ENCODE assay signal across 10 cellular contexts in the genomic region with DNA sequence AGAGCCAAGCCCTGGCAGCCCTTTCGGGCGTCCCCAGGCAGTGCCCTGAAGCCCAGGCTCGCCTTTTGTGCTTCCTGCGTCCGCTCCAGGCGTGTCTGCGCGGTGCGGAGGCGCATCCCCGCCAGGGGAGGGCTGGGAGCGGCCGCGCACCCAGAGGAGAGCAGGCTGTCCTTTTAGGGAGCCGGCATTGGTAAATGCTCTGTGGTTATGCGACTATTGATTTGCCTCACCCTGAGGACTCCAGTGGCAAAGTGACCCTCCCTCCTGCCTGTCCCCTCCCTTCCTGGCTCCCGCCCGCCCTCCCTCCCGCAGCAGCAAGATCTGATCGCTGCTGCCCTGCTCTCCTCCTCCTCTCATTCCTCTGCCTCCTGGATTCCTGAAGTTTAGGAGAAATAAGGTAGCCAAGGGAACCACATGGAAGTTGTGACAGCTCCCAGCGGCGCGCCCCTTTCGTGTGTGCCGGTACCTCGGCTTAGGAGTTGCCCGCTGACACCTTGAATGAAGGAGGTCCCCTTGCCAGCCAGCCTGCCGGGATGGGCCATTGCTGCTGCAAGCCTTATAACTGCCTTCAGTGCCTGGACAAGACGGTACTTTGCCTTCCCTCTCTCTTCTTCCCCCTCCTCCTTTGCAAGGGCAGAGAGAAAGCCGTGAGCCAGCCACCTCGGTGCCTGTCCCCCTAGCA.
DNase-seq lines count a peak whose midpoint lies in the region; ATAC-seq and TF ChIP-seq lines count a peak whose summit lies in the region.
"Had no signal": no experiment of that assay in that cellular context is flagged by ENCODE, and none has a peak within 500 bp of the region (broad histone marks: within the 10 kb centered on the region; RNA-seq: fewer than 3 reads in every experiment).

No MANE protein-coding gene starts in this region.

- H3K9me3 Mint-ChIP-seq in activated B cell treated with CpG ODN at 0.5 μM for 24 hours, result no peaks in the 10 kb centered on the region
- H3K9me3 Mint-ChIP-seq in stimulated activated effector memory CD8-positive, alpha-beta T cell treated with anti-CD3 and anti-CD28 coated beads, Interleukin-12 subunit alpha, Interleukin-12 subunit beta, amount 100 ng/mL, for 72 hours, result no peaks in the 10 kb centered on the region
- no peaks in the 10 kb centered on the region for H3K9me3 Mint-ChIP-seq in activated CD8-positive, alpha-beta memory T cell treated with anti-CD3 and anti-CD28 coated beads, Interleukin-2, amount 10 ng/mL, durations not matched to agents 7 days and 5 days (ENCODE audit: low read depth)

- no peaks in the 10 kb centered on the region for H3K36me3 ChIP-seq in iPS-15b (ENCODE audit: control insufficient read depth, insufficient read depth, low read length)
- H3K36me3 ChIP-seq: BLaER1 treated with 17β-estradiol and CSF1 and Interleukin-3, amounts not matched to agents 10 nM and 100 nM; SJSA1 had no signal

- peak overlapping the region; percentile 80 for H3K4me3 ChIP-seq in iPS-15b (ENCODE audit: low read depth, low read length)
- H3K4me3 ChIP-seq: BLaER1 treated with 17β-estradiol and CSF1 and Interleukin-3, amounts not matched to agents 10 nM and 100 nM; SJSA1 had no signal

- peaks cover 47% of the 10 kb centered on the region for H3K27me3 Mint-ChIP-seq in activated B cell treated with CpG ODN at 0.5 μM for 24 hours
- peaks cover 71% of the 10 kb centered on the region for H3K27me3 Mint-ChIP-seq in activated CD8-positive, alpha-beta memory T cell treated with anti-CD3 and anti-CD28 coated beads, Interleukin-2, amount 10 ng/mL, durations not matched to agents 7 days and 5 days

- peaks cover 8% of the 10 kb centered on the region for H3K4me1 Mint-ChIP-seq in activated B cell treated with CpG ODN at 0.5 μM for 24 hours
- H3K4me1 Mint-ChIP-seq in stimulated activated effector memory CD8-positive, alpha-beta T cell treated with anti-CD3 and anti-CD28 coated beads, Interleukin-12 subunit alpha, Interleukin-12 subunit beta, amount 100 ng/mL, for 72 hours, result peaks cover 6% of the 10 kb centered on the region
- H3K4me1 Mint-ChIP-seq in activated CD8-positive, alpha-beta memory T cell treated with anti-CD3 and anti-CD28 coated beads, Interleukin-2, amount 10 ng/mL, durations not matched to agents 7 days and 5 days, result peaks cover 7% of the 10 kb centered on the region

- H3K36me3 Mint-ChIP-seq in activated B cell treated with CpG ODN at 0.5 μM for 24 hours (ENCODE audit: low read depth), result no peaks in the 10 kb centered on the region
- no peaks in the 10 kb centered on the region for H3K36me3 Mint-ChIP-seq in stimulated activated effector memory CD8-positive, alpha-beta T cell treated with anti-CD3 and anti-CD28 coated beads, Interleukin-12 subunit alpha, Interleukin-12 subunit beta, amount 100 ng/mL, for 72 hours
- H3K36me3 Mint-ChIP-seq in activated CD8-positive, alpha-beta memory T cell treated with anti-CD3 and anti-CD28 coated beads, Interleukin-2, amount 10 ng/mL, durations not matched to agents 7 days and 5 days, result no peaks in the 10 kb centered on the region

- POLR2A ChIA-PET in activated B cell treated with CpG ODN at 0.5 μM for 24 hours (lab: Charles Lee), result no interaction called here

- peaks cover 26% of the 10 kb centered on the region for H3K27me3 ChIP-seq in iPS-15b (ENCODE audit: control insufficient read depth, insufficient read depth, low read length)

- H3K9me3 ChIP-seq in iPS-15b (ENCODE audit: control insufficient read depth, insufficient read depth, low read length), result no peaks in the 10 kb centered on the region
- H3K9me3 ChIP-seq: BLaER1 treated with 17β-estradiol and CSF1 and Interleukin-3, amounts not matched to agents 10 nM and 100 nM; SJSA1 had no signal

- H3K27ac Mint-ChIP-seq in activated B cell treated with CpG ODN at 0.5 μM for 24 hours, result no peak overlapping the region
- no peak overlapping the region for H3K27ac Mint-ChIP-seq in stimulated activated effector memory CD8-positive, alpha-beta T cell treated with anti-CD3 and anti-CD28 coated beads, Interleukin-12 subunit alpha, Interleukin-12 subunit beta, amount 100 ng/mL, for 72 hours
- no peak overlapping the region for H3K27ac Mint-ChIP-seq in activated CD8-positive, alpha-beta memory T cell treated with anti-CD3 and anti-CD28 coated beads, Interleukin-2, amount 10 ng/mL, durations not matched to agents 7 days and 5 days

- ATAC-seq in activated B cell treated with CpG ODN at 0.5 μM for 24 hours (ENCODE audit: low read depth) (no peak), HG03460 (IDR thresholded peaks at IDR 0.05; ENCODE audit: unreplicated experiment) (no peak)
- peak; percentile 36 for ATAC-seq in stimulated activated effector memory CD8-positive, alpha-beta T cell treated with anti-CD3 and anti-CD28 coated beads, Interleukin-12 subunit alpha, Interleukin-12 subunit beta, amount 100 ng/mL, for 72 hours
- ATAC-seq in activated CD8-positive, alpha-beta memory T cell treated with anti-CD3 and anti-CD28 coated beads, Interleukin-2, amount 10 ng/mL, durations not matched to agents 7 days and 5 days, result no peak

- H3K9ac ChIP-seq in iPS-15b (ENCODE audit: low read depth, low read length), result no peak overlapping the region
- H3K9ac ChIP-seq: BLaER1 treated with 17β-estradiol and CSF1 and Interleukin-3, amounts not matched to agents 10 nM and 100 nM had no signal

- peak; percentile 2 for DNase-seq in NCI-H2227 (lab: John Stamatoyannopoulos, UW; ENCODE audit: unreplicated experiment)
- DNase-seq in NCI-H2227 treated with DMSO at 0.1 percent for 48 hours (lab: John Stamatoyannopoulos, UW), result no peak
- no peak for DNase-seq in activated B cell treated with CpG ODN at 0.5 μM for 24 hours
- DNase-seq in stimulated activated effector memory CD8-positive, alpha-beta T cell treated with anti-CD3 and anti-CD28 coated beads, Interleukin-12 subunit alpha, Interleukin-12 subunit beta, amount 100 ng/mL, for 72 hours (ENCODE audit: low spot score in 2 of 2), result no peak
- DNase-seq in GM10266 (ENCODE audit: extremely low spot score), result no peak
- DNase-seq in activated CD8-positive, alpha-beta memory T cell treated with anti-CD3 and anti-CD28 coated beads, Interleukin-2, amount 10 ng/mL, durations not matched to agents 7 days and 5 days, result no peak

- CTCF ChIA-PET in activated B cell treated with CpG ODN at 0.5 μM for 24 hours (lab: Charles Lee), result no interaction called here
- CTCF ChIA-PET in activated CD8-positive, alpha-beta memory T cell treated with anti-CD3 and anti-CD28 coated beads, Interleukin-2, amount 10 ng/mL, durations not matched to agents 7 days and 5 days (lab: Charles Lee), result no interaction called here

- H3K4me3 Mint-ChIP-seq in activated B cell treated with CpG ODN at 0.5 μM for 24 hours, result peak overlapping the region; percentile 60
- H3K4me3 Mint-ChIP-seq in stimulated activated effector memory CD8-positive, alpha-beta T cell treated with anti-CD3 and anti-CD28 coated beads, Interleukin-12 subunit alpha, Interleukin-12 subunit beta, amount 100 ng/mL, for 72 hours, result no peak overlapping the region
- no peak overlapping the region for H3K4me3 Mint-ChIP-seq in activated CD8-positive, alpha-beta memory T cell treated with anti-CD3 and anti-CD28 coated beads, Interleukin-2, amount 10 ng/mL, durations not matched to agents 7 days and 5 days

- intact Hi-C loops in activated B cell treated with CpG ODN at 0.5 μM for 24 hours (cut with micrococcal nuclease), result no loop called here

- peaks cover 8% of the 10 kb centered on the region for H3K4me1 ChIP-seq in iPS-15b (ENCODE audit: control insufficient read depth, insufficient read depth, low read length)
- H3K4me1 ChIP-seq: BLaER1 treated with 17β-estradiol and CSF1 and Interleukin-3, amounts not matched to agents 10 nM and 100 nM; SJSA1 had no signal

- TF ChIP-seq CTCF in activated B cell treated with CpG ODN at 0.5 μM for 24 hours (IDR thresholded peaks at IDR 0.05) (no peak), GM10266 (IDR thresholded peaks at IDR 0.05; ENCODE audit: control insufficient read depth, insufficient read depth, low read depth, missing control alignments) (no peak)
